In genomic region chr12:26870491-26871419, GRCh38 we compare ENCODE assay signal across 8 cellular contexts. TPM values are rescaled to one million over a fixed set of nuclear protein-coding genes. Genes with fewer than 3 reads are reported as not detected.
DNase-seq lines count a peak whose midpoint lies in the region; ATAC-seq and TF ChIP-seq lines count a peak whose summit lies in the region.

No MANE protein-coding gene starts in this region.

- H3K27ac Mint-ChIP-seq in brain: peak overlapping the region in 3 of 5 experiments; percentile 15 to 37 (median 29)
- no peak overlapping the region for H3K27ac Mint-ChIP-seq in CD4-positive, alpha-beta T cell

- CTCF ChIA-PET in CD4-positive, alpha-beta T cell (lab: Charles Lee): no interaction called here

- TF ChIP-seq CTCF in GM12865 (IDR thresholded peaks at IDR 0.05; ENCODE audit: insufficient read depth, low read depth, low read length, missing control alignments) (no peak), brain (conservative IDR thresholded peaks at IDR 0.05) (no peak), neutrophil (IDR thresholded peaks at IDR 0.05) (no peak)
- TF ChIP-seq CTCF in CD4-positive, alpha-beta T cell (IDR thresholded peaks at IDR 0.05): no peak

- peak overlapping the region; percentile 26 for H3K27ac ChIP-seq in neutrophil
- H3K27ac ChIP-seq in CD4-positive, alpha-beta T cell (ENCODE audit: low read depth, low read length): no peak overlapping the region

- peak; percentile 77 for DNase-seq in GM12865 (ENCODE audit: low read depth)
- peak; percentile 46 for DNase-seq in NCI-H2029 (lab: John Stamatoyannopoulos, UW)
- no peak for DNase-seq in RKO (ENCODE audit: low spot score)
- DNase-seq in CD4-positive, alpha-beta T cell: no peak

- intact Hi-C loops in CD4-positive, alpha-beta T cell (cut with DNase I, micrococcal nuclease): no loop called here

- no peaks in the 10 kb centered on the region for H3K36me3 Mint-ChIP-seq in brain
- no peaks in the 10 kb centered on the region for H3K36me3 Mint-ChIP-seq in CD4-positive, alpha-beta T cell (ENCODE audit: low read depth)

- no peaks in the 10 kb centered on the region for H3K27me3 Mint-ChIP-seq in brain
- H3K27me3 Mint-ChIP-seq in CD4-positive, alpha-beta T cell: no peaks in the 10 kb centered on the region

- H3K36me3 ChIP-seq in neutrophil: no peaks in the 10 kb centered on the region

- H3K9me3 Mint-ChIP-seq in brain: peaks cover 0 to 3% (median 0%) of the 10 kb centered on the region in 5 experiments
- H3K9me3 Mint-ChIP-seq in CD4-positive, alpha-beta T cell: no peaks in the 10 kb centered on the region

- H3K4me1 ChIP-seq in neutrophil (ENCODE audit: control insufficient read depth in 1 of 2, insufficient read depth in 1 of 2, low read depth in 1 of 2, low read length in 1 of 2): peaks cover 39 to 67% of the 10 kb centered on the region in 2 experiments

- no peak overlapping the region for H3K4me3 Mint-ChIP-seq in brain
- H3K4me3 Mint-ChIP-seq in CD4-positive, alpha-beta T cell: no peak overlapping the region

- peaks cover 6% of the 10 kb centered on the region for H3K4me1 Mint-ChIP-seq in brain
- peaks cover 24% of the 10 kb centered on the region for H3K4me1 Mint-ChIP-seq in CD4-positive, alpha-beta T cell (ENCODE audit: low read depth)

- H3K4me3 ChIP-seq in GM12865 (ENCODE audit: low read depth, low read length): no peak overlapping the region
- no peak overlapping the region for H3K4me3 ChIP-seq in neutrophil (ENCODE audit: low read depth in 1 of 2, low read length in 1 of 2)

- POLR2A ChIA-PET in CD4-positive, alpha-beta T cell (lab: Charles Lee): no interaction called here

- no peaks in the 10 kb centered on the region for H3K9me3 ChIP-seq in neutrophil
- no peaks in the 10 kb centered on the region for H3K9me3 ChIP-seq in CD4-positive, alpha-beta T cell (ENCODE audit: control insufficient read depth, low read length)

- no peaks in the 10 kb centered on the region for H3K27me3 ChIP-seq in neutrophil
- H3K27me3 ChIP-seq in CD4-positive, alpha-beta T cell (ENCODE audit: control insufficient read depth, insufficient read depth, low read length): no peaks in the 10 kb centered on the region

- ATAC-seq in HG02571 (IDR thresholded peaks at IDR 0.05; ENCODE audit: unreplicated experiment) (no peak), HG02642 (IDR thresholded peaks at IDR 0.05; ENCODE audit: poor library complexity, unreplicated experiment) (no peak)
- no peak for ATAC-seq in CD4-positive, alpha-beta T cell (ENCODE audit: poor library complexity)

RNA-seq across cellular contexts. Expression of gene ITPR2, which starts 37.8 kb away (rescaled TPM):
- 1.6 TPM for polyA plus RNA-seq in brain (ENCODE audit: insufficient read depth, low read depth, low replicate concordance)
- total RNA-seq in CD4-positive, alpha-beta T cell: 10 to 100 TPM; 28.8 to 29.9 TPM

Comparison
In these comparisons a context has a peak if more than half of its experiments do, and no peak if none do; other contexts are left out.
1. DNase-seq: peak in GM12865 (single experiment) and NCI-H2029 (single experiment); none in RKO (single experiment) and CD4-positive, alpha-beta T cell (0 of 10).